ENCODE assay signal across 14 cellular contexts in genomic region chr6:19891446-19891845, GRCh38. TPM values are rescaled to one million over a fixed set of nuclear protein-coding genes. Genes with fewer than 3 reads are reported as not detected.
DNase-seq lines count a peak whose midpoint lies in the region; ATAC-seq and TF ChIP-seq lines count a peak whose summit lies in the region.
"Had no signal": no experiment of that assay in that cellular context is flagged by ENCODE, and none has a peak within 500 bp of the region (broad histone marks: within the 10 kb centered on the region; RNA-seq: fewer than 3 reads in every experiment).

No MANE protein-coding gene starts in this region.

- no peaks in the 10 kb centered on the region for H3K79me2 ChIP-seq in smooth muscle cell (ENCODE audit: low read depth)

- H3K9ac ChIP-seq in smooth muscle cell (ENCODE audit: low read depth) = no peak overlapping the region
- H3K9ac ChIP-seq: GM23248 had no signal

- peaks cover 10 to 23% of the 10 kb centered on the region in 2 donors for H3K27me3 Mint-ChIP-seq in natural killer cell treated with Interleukin-12 subunit alpha and Interleukin-12 subunit beta and Interleukin-15 and Interleukin-18, amount 100 ng/mL, for 72 hours

- H3K27ac ChIP-seq in VCaP (peak overlapping the region; percentile 74), smooth muscle cell (ENCODE audit: low read depth) (peak overlapping the region; percentile 31)
- H3K27ac ChIP-seq: GM23248 had no signal

- H3K4me3 ChIP-seq in smooth muscle cell = no peak overlapping the region
- H3K4me3 ChIP-seq: GM23248 had no signal

- no peak overlapping the region for H2AFZ ChIP-seq in smooth muscle cell (ENCODE audit: low read depth)
- H2AFZ ChIP-seq: GM23248 had no signal

- no peaks in the 10 kb centered on the region for H3F3A ChIP-seq in smooth muscle cell (ENCODE audit: low read depth)

- no peaks in the 10 kb centered on the region for H4K20me1 ChIP-seq in smooth muscle cell (ENCODE audit: low read depth)

- no peaks in the 10 kb centered on the region for H3K4me1 ChIP-seq in smooth muscle cell (ENCODE audit: low read depth)

- H3K36me3 Mint-ChIP-seq in natural killer cell treated with Interleukin-12 subunit alpha and Interleukin-12 subunit beta and Interleukin-15 and Interleukin-18, amount 100 ng/mL, for 72 hours = no peaks in the 10 kb centered on the region
- H3K36me3 Mint-ChIP-seq: CD4-positive, alpha-beta memory T cell had no signal

- H3K9me3 ChIP-seq in smooth muscle cell (replicated peaks; ENCODE audit: low read depth) = no peaks in the 10 kb centered on the region

- no peaks in the 10 kb centered on the region for H3K9me3 Mint-ChIP-seq in natural killer cell treated with Interleukin-12 subunit alpha and Interleukin-12 subunit beta and Interleukin-15 and Interleukin-18, amount 100 ng/mL, for 72 hours

- no peaks in the 10 kb centered on the region for H3K4me1 Mint-ChIP-seq in natural killer cell treated with Interleukin-12 subunit alpha and Interleukin-12 subunit beta and Interleukin-15 and Interleukin-18, amount 100 ng/mL, for 72 hours (ENCODE audit: low read depth in 2 of 2)
- H3K4me1 Mint-ChIP-seq: CD4-positive, alpha-beta memory T cell had no signal

- no peaks in the 10 kb centered on the region for H3K27me3 ChIP-seq in smooth muscle cell (ENCODE audit: low read depth)

- H3K36me3 ChIP-seq in smooth muscle cell (ENCODE audit: low read depth) = no peaks in the 10 kb centered on the region

- DNase-seq in HT-29 (ENCODE audit: low spot score) (peak; percentile 41), left kidney (ENCODE audit: low read depth, low spot score) (peak; percentile 73), smooth muscle cell (lab: John Stamatoyannopoulos, UW; ENCODE audit: unreplicated experiment) (no peak), NCI-H69 (lab: John Stamatoyannopoulos, UW) (no peak)
- no peak for DNase-seq in NK-92 treated with Interleukin-12 subunit alpha and Interleukin-12 subunit beta, amount 100 ng/mL, for 24 hours (lab: John Stamatoyannopoulos, UW)
- DNase-seq in natural killer cell treated with Interleukin-12 subunit alpha and Interleukin-12 subunit beta and Interleukin-15 and Interleukin-18, amount 100 ng/mL, for 72 hours (ENCODE audit: low spot score) = no peak
- DNase-seq: CD4-positive, alpha-beta memory T cell; COR-L47; GF-D8; GM23248; H7; HCEC 1CT had no signal

- no peak overlapping the region for H3K4me3 Mint-ChIP-seq in natural killer cell treated with Interleukin-12 subunit alpha and Interleukin-12 subunit beta and Interleukin-15 and Interleukin-18, amount 100 ng/mL, for 72 hours
- H3K4me3 Mint-ChIP-seq: CD4-positive, alpha-beta memory T cell had no signal

- H3K4me2 ChIP-seq in smooth muscle cell = no peak overlapping the region

- H3K27ac Mint-ChIP-seq in natural killer cell treated with Interleukin-12 subunit alpha and Interleukin-12 subunit beta and Interleukin-15 and Interleukin-18, amount 100 ng/mL, for 72 hours = no peak overlapping the region
- H3K27ac Mint-ChIP-seq: CD4-positive, alpha-beta memory T cell had no signal

- no peak for TF ChIP-seq CTCF in VCaP (conservative IDR thresholded peaks at IDR 0.05)
- no peak for TF ChIP-seq CTCF in smooth muscle cell (IDR thresholded peaks at IDR 0.05; ENCODE audit: borderline replicate concordance, insufficient read depth, poor library complexity, severe bottlenecking)

- ATAC-seq in GM18519 (IDR thresholded peaks at IDR 0.05; ENCODE audit: low FRiP score, unreplicated experiment) = no peak
- ATAC-seq in natural killer cell treated with Interleukin-12 subunit alpha and Interleukin-12 subunit beta and Interleukin-15 and Interleukin-18, amount 100 ng/mL, for 72 hours = no peak

- WGBS in smooth muscle cell (ENCODE audit: low lambda C conversion rate) = 85% methylated on average over 4 of the region's 4 CpGs

RNA-seq across cellular contexts. Expression of gene ID4, which starts 54.3 kb away (rescaled TPM):
- total RNA-seq in HT-29 (2014; rRNA removed; shearing (Covaris generic)) = not detected in 2 replicates
- 123 and 147 TPM in 2 replicates for total RNA-seq in smooth muscle cell
- 181 and 223 TPM in 2 replicates for polyA plus RNA-seq in smooth muscle cell
- total RNA-seq in natural killer cell treated with Interleukin-12 subunit alpha and Interleukin-12 subunit beta and Interleukin-15 and Interleukin-18, amount 100 ng/mL, for 72 hours = not detected
- total RNA-seq: CD4-positive, alpha-beta memory T cell had no signal
- polyA plus RNA-seq: CD4-positive, alpha-beta memory T cell had no signal

Comparison
In these comparisons a context has a peak if more than half of its experiments do, and no peak if none do; other contexts are left out.
1. DNase-seq: peak in HT-29 (single experiment) and left kidney (single experiment); none in smooth muscle cell (single experiment), NK-92 treated with Interleukin-12 subunit alpha and Interleukin-12 subunit beta, amount 100 ng/mL, for 24 hours (single experiment), natural killer cell treated with Interleukin-12 subunit alpha and Interleukin-12 subunit beta and Interleukin-15 and Interleukin-18, amount 100 ng/mL, for 72 hours (single experiment) and NCI-H69 (single experiment).
2. RNA of gene ID4, which starts 54.3 kb away (total RNA-seq): 123 to 147 TPM in smooth muscle cell; not detected in natural killer cell treated with Interleukin-12 subunit alpha and Interleukin-12 subunit beta and Interleukin-15 and Interleukin-18, amount 100 ng/mL, for 72 hours and not detected in HT-29; every median in the first group is over 100 times any median in the second.